2 cellular contexts compared by ENCODE assay signal in genomic region chr11:72113170-72113808, GRCh38.
TF ChIP-seq lines count a peak whose summit lies in the region.

No MANE protein-coding gene starts in this region.

TF ChIP-seq in GM23338, 12 proteins besides CTCF, POLR2A, EP300 and RAD21:
- no peak for TF ChIP-seq ZNF462 (CRISPR knock-in tag; IDR thresholded peaks at IDR 0.05)
- TF ChIP-seq POLR2AphosphoS5 (IDR thresholded peaks at IDR 0.05; ENCODE audit: low read depth), result no peak
- TF ChIP-seq ETS1 (IDR thresholded peaks at IDR 0.05), result no peak
- TF ChIP-seq NANOG (IDR thresholded peaks at IDR 0.05; ENCODE audit: borderline replicate concordance), result no peak
- TF ChIP-seq EZH2phosphoT487 (IDR thresholded peaks at IDR 0.05; ENCODE audit: unreplicated experiment), result no peak
- TF ChIP-seq CREB1 (CRISPR knock-in tag; IDR thresholded peaks at IDR 0.05; ENCODE audit: low read depth), result no peak
TF ChIP-seq in GM23338: peak in this region for 0.

TF ChIP-seq in SK-N-SH, 30 proteins besides CTCF, POLR2A, EP300 and RAD21 (continued from another document):
- TF ChIP-seq SMC3 (IDR thresholded peaks at IDR 0.05; ENCODE audit: low read depth, low read length), result no peak
